Comparison of ENCODE assay signal across 17 cellular contexts in genomic region chr2:168992591-168993349, GRCh38. TPM values are rescaled to one million over a fixed set of nuclear protein-coding genes. Genes with fewer than 3 reads are reported as not detected.
DNase-seq lines count a peak whose midpoint lies in the region; ATAC-seq and TF ChIP-seq lines count a peak whose summit lies in the region.
"Had no signal": no experiment of that assay in that cellular context is flagged by ENCODE, and none has a peak within 500 bp of the region (broad histone marks: within the 10 kb centered on the region; RNA-seq: fewer than 3 reads in every experiment).

No MANE protein-coding gene starts in this region.

- WGBS in body of pancreas, 2 donors: 38 to 57% methylated on average over 7 of the region's 7 CpGs

- TF ChIP-seq CTCF in body of pancreas (IDR thresholded peaks at IDR 0.05) (no peak), left lung (IDR thresholded peaks at IDR 0.05) (no peak)

- H3K27me3 ChIP-seq in ACC112 (ENCODE audit: insufficient read depth, low read length) (no peaks in the 10 kb centered on the region), body of pancreas (no peaks in the 10 kb centered on the region), left lung (no peaks in the 10 kb centered on the region)
- H3K27me3 ChIP-seq: pancreas, thyroid gland had no signal

- no peaks in the 10 kb centered on the region for H3K79me2 ChIP-seq in ACC112 (ENCODE audit: control insufficient read depth, insufficient read depth, low read length, unreplicated experiment)

- TF ChIP-seq RAD21 in Ishikawa (IDR thresholded peaks at IDR 0.05; ENCODE audit: low read depth): no peak

- intact Hi-C loops in body of pancreas (cut with DNase I) (no loop called here), left lung (cut with DNase I) (no loop called here)

- TF ChIP-seq POLR2A in body of pancreas (IDR thresholded peaks at IDR 0.05): no peak

- H3K27ac ChIP-seq in ACC112 (ENCODE audit: low read depth, low read length): peak overlapping the region; percentile 67
- no peak overlapping the region for H3K27ac ChIP-seq in body of pancreas
- H3K27ac ChIP-seq in left lung: no peak overlapping the region
- H3K27ac ChIP-seq: pancreas, SK-N-MC, thyroid gland, WERI-Rb-1 had no signal

- H2AFZ ChIP-seq in ACC112 (ENCODE audit: low read length, unreplicated experiment): peak overlapping the region; percentile 49

- H3K36me3 ChIP-seq in ACC112 (ENCODE audit: insufficient read depth, low read length) (no peaks in the 10 kb centered on the region), body of pancreas (replicated peaks in 1 of 2; ENCODE audit: insufficient read depth in 1 of 2, low read depth in 2 of 2) (no peaks in the 10 kb centered on the region), left lung (no peaks in the 10 kb centered on the region)
- H3K36me3 ChIP-seq: pancreas, thyroid gland, WERI-Rb-1 had no signal

- ATAC-seq in body of pancreas (peak; percentile 27), left lung (peak; percentile 70), HG03025 (IDR thresholded peaks at IDR 0.05; ENCODE audit: low FRiP score, unreplicated experiment) (no peak)
- ATAC-seq: activated CD8-positive, alpha-beta memory T cell treated with anti-CD3 and anti-CD28 coated beads, Interleukin-2, amount 10 ng/mL, durations not matched to agents 7 days and 5 days; activated naive CD4-positive, alpha-beta T cell treated with anti-CD3 and anti-CD28 coated beads, Interleukin-2, amount 50 U/mL, for 72 hours had no signal

- DNase-seq in body of pancreas (no peak), left lung (no peak), NCI-H2196 (lab: John Stamatoyannopoulos, UW; ENCODE audit: unreplicated experiment) (no peak)
- DNase-seq in activated effector memory CD4-positive, alpha-beta T cell treated with anti-CD3 and anti-CD28 coated beads, Interleukin-2, amount 50 U/mL, for 16 hours: no peak
- no peak for DNase-seq in stimulated activated CD4-positive, alpha-beta T cell treated with anti-CD3 and anti-CD28 coated beads, Interleukin-1b, Interleukin-23, amount 100 ng/mL, for 48 hours
- DNase-seq: activated CD8-positive, alpha-beta memory T cell treated with anti-CD3 and anti-CD28 coated beads, Interleukin-2, amount 10 ng/mL, durations not matched to agents 7 days and 5 days; NCI-H187 treated with DMSO at 0.1 percent for 48 hours; pancreas; stimulated activated CD4-positive, alpha-beta T cell treated with anti-CD3 and anti-CD28 coated beads, Interleukin-15, amount 100 ng/mL, for 24 hours; thyroid gland; WERI-Rb-1 had no signal

- H3K4me3 ChIP-seq in ACC112 (ENCODE audit: low read depth, low read length): peak overlapping the region; percentile 3; the same call in 1 of the 2 replicates
- no peak overlapping the region for H3K4me3 ChIP-seq in body of pancreas
- H3K4me3 ChIP-seq in left lung: no peak overlapping the region
- H3K4me3 ChIP-seq: pancreas, SK-N-MC, thyroid gland had no signal

- TF ChIP-seq EP300 in Ishikawa (IDR thresholded peaks at IDR 0.05; ENCODE audit: borderline replicate concordance): no peak

- peaks cover 49% of the 10 kb centered on the region for H3K4me1 ChIP-seq in ACC112 (ENCODE audit: control insufficient read depth, insufficient read depth, low read length, unreplicated experiment)
- no peaks in the 10 kb centered on the region for H3K4me1 ChIP-seq in body of pancreas
- H3K4me1 ChIP-seq in left lung: peaks cover 0 to 14% of the 10 kb centered on the region in 2 donors
- H3K4me1 ChIP-seq: pancreas had no signal

- no peaks in the 10 kb centered on the region for H3K9me3 ChIP-seq in body of pancreas
- H3K9me3 ChIP-seq in left lung: no peaks in the 10 kb centered on the region
- H3K9me3 ChIP-seq: pancreas, thyroid gland had no signal

TF ChIP-seq in Ishikawa, 13 proteins besides CTCF, POLR2A, EP300 and RAD21:
- TF ChIP-seq CEBPB (IDR thresholded peaks at IDR 0.05): 0 out of 2 replicates have a peak, but pooled peaks have one; percentile 51
- no peak for TF ChIP-seq YY1 (IDR thresholded peaks at IDR 0.05; ENCODE audit: low read depth)
TF ChIP-seq in Ishikawa: peak in this region for 1.

RNA-seq across cellular contexts. Expression of gene ABCB11, which starts 38.4 kb away (rescaled TPM):
- total RNA-seq in body of pancreas: under 1 TPM in 1 of 2 donors, not detected in 1; 0.33 TPM
- total RNA-seq in left lung: under 1 TPM in 1 of 2 donors, not detected in 1; 0.08 TPM
- total RNA-seq: activated CD8-positive, alpha-beta memory T cell treated with anti-CD3 and anti-CD28 coated beads, Interleukin-2, amount 10 ng/mL, durations not matched to agents 7 days and 5 days; activated naive CD4-positive, alpha-beta T cell treated with anti-CD3 and anti-CD28 coated beads, Interleukin-2, amount 50 U/mL, for 72 hours; chondrocyte had no signal
